21 cellular contexts compared by ENCODE assay signal in genomic region chr4:960736-961650, GRCh38. TPM values are rescaled to one million over a fixed set of nuclear protein-coding genes. Genes with fewer than 3 reads are reported as not detected.
"Had no signal": no experiment of that assay in that cellular context is flagged by ENCODE, and none has a peak within 500 bp of the region (broad histone marks: within the 10 kb centered on the region; RNA-seq: fewer than 3 reads in every experiment).

No MANE protein-coding gene starts in this region.

- H2AFZ ChIP-seq: parathyroid adenoma had no signal

- H3K27ac Mint-ChIP-seq: activated CD4-positive, alpha-beta memory T cell treated with anti-CD3 and anti-CD28 coated beads, Interleukin-2, amount 10 ng/mL, durations not matched to agents 7 days and 5 days; activated CD8-positive, alpha-beta memory T cell treated with anti-CD3 and anti-CD28 coated beads, Interleukin-2, amount 10 ng/mL, durations not matched to agents 7 days and 5 days; activated naive CD8-positive, alpha-beta T cell; endodermal cell; T-cell had no signal

- H3K27ac ChIP-seq: body of pancreas, epithelial cell of prostate, neutrophil, parathyroid adenoma, tibial artery, uterus had no signal

- H3K4me3 Mint-ChIP-seq: activated CD4-positive, alpha-beta memory T cell treated with anti-CD3 and anti-CD28 coated beads, Interleukin-2, amount 10 ng/mL, durations not matched to agents 7 days and 5 days; activated CD8-positive, alpha-beta memory T cell treated with anti-CD3 and anti-CD28 coated beads, Interleukin-2, amount 10 ng/mL, durations not matched to agents 7 days and 5 days; activated naive CD8-positive, alpha-beta T cell; endodermal cell; naive thymus-derived CD4-positive, alpha-beta T cell; T-cell had no signal

- FAIRE-seq: colon had no signal

- H3K36me3 ChIP-seq: uterus had no signal

- H3K4me1 Mint-ChIP-seq: activated CD4-positive, alpha-beta memory T cell treated with anti-CD3 and anti-CD28 coated beads, Interleukin-2, amount 10 ng/mL, durations not matched to agents 7 days and 5 days; activated CD8-positive, alpha-beta memory T cell treated with anti-CD3 and anti-CD28 coated beads, Interleukin-2, amount 10 ng/mL, durations not matched to agents 7 days and 5 days; endodermal cell; naive thymus-derived CD4-positive, alpha-beta T cell; T-cell had no signal

- H3K4me1 ChIP-seq: body of pancreas, parathyroid adenoma, tibial artery, uterus had no signal

- DNase-seq: activated CD4-positive, alpha-beta memory T cell treated with anti-CD3 and anti-CD28 coated beads, Interleukin-2, amount 10 ng/mL, durations not matched to agents 7 days and 5 days; activated CD4-positive, alpha-beta T cell treated with anti-CD3 and anti-CD28 coated beads for 48 hours; activated CD4-positive, CD25-positive, alpha-beta regulatory T cell; activated CD8-positive, alpha-beta memory T cell treated with anti-CD3 and anti-CD28 coated beads, Interleukin-2, amount 10 ng/mL, durations not matched to agents 7 days and 5 days; body of pancreas; foreskin melanocyte; hippocampal formation; kidney glomerular epithelial cell; mesenchymal stem cell; naive thymus-derived CD4-positive, alpha-beta T cell; stimulated activated naive CD4-positive, alpha-beta T cell; T-cell had no signal

- H3K27me3 Mint-ChIP-seq: activated CD4-positive, alpha-beta memory T cell treated with anti-CD3 and anti-CD28 coated beads, Interleukin-2, amount 10 ng/mL, durations not matched to agents 7 days and 5 days; activated CD8-positive, alpha-beta memory T cell treated with anti-CD3 and anti-CD28 coated beads, Interleukin-2, amount 10 ng/mL, durations not matched to agents 7 days and 5 days; activated naive CD8-positive, alpha-beta T cell; naive thymus-derived CD4-positive, alpha-beta T cell; T-cell had no signal

- ATAC-seq: activated CD8-positive, alpha-beta memory T cell treated with anti-CD3 and anti-CD28 coated beads, Interleukin-2, amount 10 ng/mL, durations not matched to agents 7 days and 5 days; body of pancreas; T-cell had no signal

- H3K79me2 ChIP-seq: parathyroid adenoma had no signal

- H3K9me3 ChIP-seq: body of pancreas, mucosa of descending colon, neutrophil, tibial artery, uterus had no signal

- H3K9me3 Mint-ChIP-seq: activated CD4-positive, alpha-beta memory T cell treated with anti-CD3 and anti-CD28 coated beads, Interleukin-2, amount 10 ng/mL, durations not matched to agents 7 days and 5 days; endodermal cell; naive thymus-derived CD4-positive, alpha-beta T cell; T-cell had no signal

- H3K4me3 ChIP-seq: body of pancreas, mucosa of descending colon, tibial artery, uterus had no signal

- H3K27me3 ChIP-seq: body of pancreas, neutrophil, tibial artery, uterus had no signal

RNA-seq across cellular contexts. Expression of gene SLC26A1, which starts 32.2 kb away (rescaled TPM):
- total RNA-seq: activated CD8-positive, alpha-beta memory T cell treated with anti-CD3 and anti-CD28 coated beads, Interleukin-2, amount 10 ng/mL, durations not matched to agents 7 days and 5 days had no signal
